12 cellular contexts compared by ENCODE assay signal in the genomic region with DNA sequence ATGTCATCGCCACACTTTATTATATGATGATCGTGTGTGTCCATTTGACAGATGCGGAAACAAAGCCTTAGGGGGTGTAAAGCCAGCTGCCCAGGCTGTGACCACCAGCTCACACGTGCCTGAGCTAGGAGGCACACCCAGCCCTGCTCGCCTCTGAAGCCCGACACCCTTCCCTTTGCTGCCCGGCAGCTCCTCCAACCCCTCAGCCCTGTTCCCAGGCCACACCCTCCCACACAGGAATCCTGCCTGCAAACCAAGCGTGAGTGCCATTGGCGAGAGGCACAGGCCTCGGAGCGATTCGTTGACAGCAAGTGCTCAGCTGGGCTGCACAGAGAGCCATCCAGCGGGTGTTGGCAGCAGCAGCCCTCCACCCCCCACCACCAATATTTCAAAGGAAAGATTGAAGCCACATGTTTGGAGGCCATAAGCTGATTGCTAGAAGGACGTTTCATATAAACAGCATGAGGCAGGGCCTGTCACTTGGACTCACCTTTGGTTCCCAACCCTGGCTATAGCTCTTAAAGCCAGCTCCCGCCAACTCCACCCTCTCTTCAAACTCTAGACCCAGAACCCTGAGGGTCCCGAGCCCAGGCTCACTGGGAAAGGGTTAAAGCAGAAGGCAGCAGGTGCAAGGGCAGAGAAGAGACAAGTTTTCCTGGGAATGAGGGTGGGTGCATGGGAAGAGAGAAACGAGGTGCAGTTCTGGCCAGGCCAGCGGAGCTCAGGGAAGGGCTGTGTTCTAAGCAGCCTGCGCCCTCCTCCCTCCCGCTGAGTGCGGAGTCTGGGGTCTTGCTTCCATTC.
DNase-seq lines count a peak whose midpoint lies in the region; ATAC-seq and TF ChIP-seq lines count a peak whose summit lies in the region.
"Had no signal": no experiment of that assay in that cellular context is flagged by ENCODE, and none has a peak within 500 bp of the region (broad histone marks: within the 10 kb centered on the region; RNA-seq: fewer than 3 reads in every experiment).

No MANE protein-coding gene starts in this region.

- H3K27me3 Mint-ChIP-seq in T-helper 17 cell (peaks cover 35% of the 10 kb centered on the region), T-cell (peaks cover 0 to 17% of the 10 kb centered on the region in 2 donors)
- H3K27me3 Mint-ChIP-seq: activated CD4-positive, alpha-beta memory T cell treated with anti-CD3 and anti-CD28 coated beads, Interleukin-2, amount 10 ng/mL, durations not matched to agents 7 days and 5 days had no signal

- H3K27ac Mint-ChIP-seq in T-helper 17 cell, result no peak overlapping the region
- H3K27ac Mint-ChIP-seq in T-cell, result no peak overlapping the region
- H3K27ac Mint-ChIP-seq: activated CD4-positive, alpha-beta memory T cell treated with anti-CD3 and anti-CD28 coated beads, Interleukin-2, amount 10 ng/mL, durations not matched to agents 7 days and 5 days; activated naive CD4-positive, alpha-beta T cell treated with anti-CD3 and anti-CD28 coated beads, Interleukin-2, amount 10 ng/mL, durations not matched to agents 7 days and 5 days had no signal

- H3K4me3 Mint-ChIP-seq in T-helper 17 cell (no peak overlapping the region), T-cell (no peak overlapping the region)
- H3K4me3 Mint-ChIP-seq: activated CD4-positive, alpha-beta memory T cell treated with anti-CD3 and anti-CD28 coated beads, Interleukin-2, amount 10 ng/mL, durations not matched to agents 7 days and 5 days; activated naive CD4-positive, alpha-beta T cell treated with anti-CD3 and anti-CD28 coated beads, Interleukin-2, amount 10 ng/mL, durations not matched to agents 7 days and 5 days had no signal

- no peak for TF ChIP-seq RAD21 in SK-N-SH (IDR thresholded peaks at IDR 0.05; ENCODE audit: low read length)

- ATAC-seq in left cardiac atrium (peak; percentile 47 to 57), T-helper 17 cell (no peak), T-cell (replicated peaks in 1 of 4) (no peak)

- DNase-seq in GM23248, result peak; percentile 28
- peak; percentile 48 for DNase-seq in SK-N-SH
- DNase-seq in left cardiac atrium, result no peak
- DNase-seq in medulla oblongata (ENCODE audit: extremely low spot score), result no peak
- DNase-seq in T-helper 17 cell, result no peak
- no peak for DNase-seq in putamen (ENCODE audit: low spot score)
- no peak for DNase-seq in T-cell
- DNase-seq: activated CD4-positive, alpha-beta memory T cell treated with anti-CD3 and anti-CD28 coated beads, Interleukin-2, amount 10 ng/mL, durations not matched to agents 7 days and 5 days; activated naive CD4-positive, alpha-beta T cell treated with anti-CD3 and anti-CD28 coated beads, Interleukin-2, amount 10 ng/mL, durations not matched to agents 7 days and 5 days; GOT3; NCI-H1436 had no signal

- WGBS in GM23248 (ENCODE audit: low coverage in 1 of 2, low lambda C conversion rate in 2 of 2, missing lambda C conversion rate in 2 of 2), 2 experiments, result 12 to 15% methylated on average over 21 of the region's 21 CpGs
- 64% methylated on average over 18 of the region's 21 CpGs for WGBS in SK-N-SH (ENCODE audit: low lambda C conversion rate)

- H3K79me2 ChIP-seq in GM23248 (ENCODE audit: insufficient read depth), result no peaks in the 10 kb centered on the region
- H3K79me2 ChIP-seq in SK-N-SH (ENCODE audit: insufficient read depth), result no peaks in the 10 kb centered on the region
- H3K79me2 ChIP-seq in parathyroid adenoma, result no peaks in the 10 kb centered on the region

- POLR2A ChIA-PET in SK-N-SH (lab: Yijun Ruan, JAX) (interaction anchor here (0.6 kb wide), 1 partner anchor 298 kb away, joined by 3 read pairs; no protein-coding TSS in a partner anchor), T-cell (lab: Charles Lee) (no interaction called here)

- H4K20me1 ChIP-seq in GM23248 (ENCODE audit: insufficient read depth), result no peaks in the 10 kb centered on the region
- no peaks in the 10 kb centered on the region for H4K20me1 ChIP-seq in SK-N-SH (ENCODE audit: insufficient read depth)

- intact Hi-C loops in left cardiac atrium (cut with DNase I), result no loop called here

- H3K4me2 ChIP-seq in GM23248 (ENCODE audit: unreplicated experiment) (no peak overlapping the region), SK-N-SH (no peak overlapping the region), parathyroid adenoma (ENCODE audit: low read length) (no peak overlapping the region)

- H3K9me2 ChIP-seq in GM23248 (ENCODE audit: insufficient read depth), result no peaks in the 10 kb centered on the region
- no peaks in the 10 kb centered on the region for H3K9me2 ChIP-seq in SK-N-SH

- no peaks in the 10 kb centered on the region for H3K4me1 Mint-ChIP-seq in T-helper 17 cell
- H3K4me1 Mint-ChIP-seq in T-cell, result no peaks in the 10 kb centered on the region
- H3K4me1 Mint-ChIP-seq: activated CD4-positive, alpha-beta memory T cell treated with anti-CD3 and anti-CD28 coated beads, Interleukin-2, amount 10 ng/mL, durations not matched to agents 7 days and 5 days; activated naive CD4-positive, alpha-beta T cell treated with anti-CD3 and anti-CD28 coated beads, Interleukin-2, amount 10 ng/mL, durations not matched to agents 7 days and 5 days had no signal

- peaks cover 2% of the 10 kb centered on the region for H3K36me3 Mint-ChIP-seq in T-helper 17 cell (ENCODE audit: low read depth)
- H3K36me3 Mint-ChIP-seq in T-cell, result no peaks in the 10 kb centered on the region
- H3K36me3 Mint-ChIP-seq: activated naive CD4-positive, alpha-beta T cell treated with anti-CD3 and anti-CD28 coated beads, Interleukin-2, amount 10 ng/mL, durations not matched to agents 7 days and 5 days had no signal

- H3K4me3 ChIP-seq in GM23248, result no peak overlapping the region
- no peak overlapping the region for H3K4me3 ChIP-seq in SK-N-SH (ENCODE audit: low read depth in 2 of 2, low read length in 1 of 2)
- H3K4me3 ChIP-seq in parathyroid adenoma (ENCODE audit: low read depth, low read length), result no peak overlapping the region

- no peaks in the 10 kb centered on the region for H3K9me3 Mint-ChIP-seq in T-cell
- H3K9me3 Mint-ChIP-seq: activated CD4-positive, alpha-beta memory T cell treated with anti-CD3 and anti-CD28 coated beads, Interleukin-2, amount 10 ng/mL, durations not matched to agents 7 days and 5 days; activated naive CD4-positive, alpha-beta T cell treated with anti-CD3 and anti-CD28 coated beads, Interleukin-2, amount 10 ng/mL, durations not matched to agents 7 days and 5 days had no signal

- in situ Hi-C loops in GM23248 (cut with MboI), result no loop called here

- CTCF ChIA-PET in SK-N-SH (lab: Yijun Ruan, JAX) (interaction anchor here (0.5 to 1.7 kb wide), 6 partner anchors 10 to 231 kb away, joined by 3 to 6 read pairs (median 4); no protein-coding TSS in a partner anchor), T-cell (lab: Charles Lee) (interaction anchor here in 1 of 2 donors (0.6 kb wide), 1 partner anchor 552 kb away, joined by 3 read pairs; no protein-coding TSS in a partner anchor)

- TF ChIP-seq CTCF in SK-N-SH (IDR thresholded peaks at IDR 0.05) (no peak), parathyroid adenoma (IDR thresholded peaks at IDR 0.05) (no peak)

- H2AFZ ChIP-seq in GM23248 (no peak overlapping the region), SK-N-SH (ENCODE audit: low read depth) (no peak overlapping the region), parathyroid adenoma (peak overlapping the region; percentile 50)

- H3K4me1 ChIP-seq in GM23248 (ENCODE audit: insufficient read depth), result no peaks in the 10 kb centered on the region
- H3K4me1 ChIP-seq in SK-N-SH (ENCODE audit: control insufficient read depth in 1 of 2, insufficient read depth in 2 of 2, low read depth in 1 of 2, low read length in 1 of 2), result peaks cover 0 to 13% of the 10 kb centered on the region in 2 experiments; a peak in 1 of 4 replicates
- H3K4me1 ChIP-seq in parathyroid adenoma, result no peaks in the 10 kb centered on the region

- H3K9me3 ChIP-seq in GM23248 (ENCODE audit: low read depth) (no peaks in the 10 kb centered on the region), SK-N-SH (no peaks in the 10 kb centered on the region), parathyroid adenoma (ENCODE audit: control insufficient read depth, low read length) (no peaks in the 10 kb centered on the region), T-helper 17 cell (ENCODE audit: control insufficient read depth, low read length, poor library complexity, severe bottlenecking) (no peaks in the 10 kb centered on the region)

- H3F3A ChIP-seq in GM23248 (ENCODE audit: insufficient read depth) (no peaks in the 10 kb centered on the region), SK-N-SH (replicated peaks; ENCODE audit: insufficient read depth) (no peaks in the 10 kb centered on the region)

- H3K9ac ChIP-seq in GM23248, result no peak overlapping the region
- H3K9ac ChIP-seq in SK-N-SH, result no peak overlapping the region
- no peak overlapping the region for H3K9ac ChIP-seq in parathyroid adenoma

- no peak overlapping the region for H3K27ac ChIP-seq in GM23248
- H3K27ac ChIP-seq in SK-N-SH (ENCODE audit: low read depth in 2 of 2, low read length in 1 of 2), result no peak overlapping the region
- no peak overlapping the region for H3K27ac ChIP-seq in parathyroid adenoma

- no peaks in the 10 kb centered on the region for H3K36me3 ChIP-seq in GM23248 (ENCODE audit: low read depth)
- no peaks in the 10 kb centered on the region for H3K36me3 ChIP-seq in SK-N-SH (replicated peaks in 1 of 2; ENCODE audit: control insufficient read depth in 1 of 2, insufficient read depth in 2 of 2, low read length in 1 of 2)
- no peaks in the 10 kb centered on the region for H3K36me3 ChIP-seq in parathyroid adenoma (ENCODE audit: control insufficient read depth, insufficient read depth, low read length)

- TF ChIP-seq EP300 in SK-N-SH (IDR thresholded peaks at IDR 0.05; ENCODE audit: borderline replicate concordance in 1 of 2, low read depth in 1 of 2, low read length in 1 of 2), result no peak

- peaks cover 32% of the 10 kb centered on the region for H3K27me3 ChIP-seq in GM23248 (replicated peaks; ENCODE audit: insufficient read depth)
- peaks cover 8% of the 10 kb centered on the region; the same call in 1 of the 2 replicates for H3K27me3 ChIP-seq in SK-N-SH (ENCODE audit: insufficient read depth)
- H3K27me3 ChIP-seq in parathyroid adenoma (ENCODE audit: control insufficient read depth, insufficient read depth, low read length), result no peaks in the 10 kb centered on the region

TF ChIP-seq in SK-N-SH, 30 proteins besides CTCF, POLR2A, EP300 and RAD21 (continues in another document):
- TF ChIP-seq TAF1 (IDR thresholded peaks at IDR 0.05; ENCODE audit: borderline replicate concordance, low read depth, low read length) (no peak), JUND (IDR thresholded peaks at IDR 0.05) (no peak), MXI1 (IDR thresholded peaks at IDR 0.05; ENCODE audit: low read depth, low read length) (no peak), YY1 (IDR thresholded peaks at IDR 0.05; ENCODE audit: low read depth) (no peak), POLR2AphosphoS5 (IDR thresholded peaks at IDR 0.05; ENCODE audit: low read depth, low read length) (no peak)
- TF ChIP-seq, protein P1, sequence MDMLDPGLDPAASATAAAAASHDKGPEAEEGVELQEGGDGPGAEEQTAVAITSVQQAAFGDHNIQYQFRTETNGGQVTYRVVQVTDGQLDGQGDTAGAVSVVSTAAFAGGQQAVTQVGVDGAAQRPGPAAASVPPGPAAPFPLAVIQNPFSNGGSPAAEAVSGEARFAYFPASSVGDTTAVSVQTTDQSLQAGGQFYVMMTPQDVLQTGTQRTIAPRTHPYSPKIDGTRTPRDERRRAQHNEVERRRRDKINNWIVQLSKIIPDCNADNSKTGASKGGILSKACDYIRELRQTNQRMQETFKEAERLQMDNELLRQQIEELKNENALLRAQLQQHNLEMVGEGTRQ (IDR thresholded peaks at IDR 0.05; ENCODE audit: borderline replicate concordance, low read depth, low read length), result no peak

Comparison
In these comparisons a context has a peak if more than half of its experiments do, and no peak if none do; other contexts are left out.
1. DNase-seq: peak in GM23248 (single experiment) and SK-N-SH (single experiment); none in left cardiac atrium (single experiment), medulla oblongata (single experiment), T-helper 17 cell (0 of 3), putamen (single experiment) and T-cell (0 of 34).
2. ATAC-seq: peak in left cardiac atrium (2 of 2); none in T-helper 17 cell (single experiment) and T-cell (0 of 4).